Comparison of ENCODE assay signal across 8 cellular contexts in the genomic region with DNA sequence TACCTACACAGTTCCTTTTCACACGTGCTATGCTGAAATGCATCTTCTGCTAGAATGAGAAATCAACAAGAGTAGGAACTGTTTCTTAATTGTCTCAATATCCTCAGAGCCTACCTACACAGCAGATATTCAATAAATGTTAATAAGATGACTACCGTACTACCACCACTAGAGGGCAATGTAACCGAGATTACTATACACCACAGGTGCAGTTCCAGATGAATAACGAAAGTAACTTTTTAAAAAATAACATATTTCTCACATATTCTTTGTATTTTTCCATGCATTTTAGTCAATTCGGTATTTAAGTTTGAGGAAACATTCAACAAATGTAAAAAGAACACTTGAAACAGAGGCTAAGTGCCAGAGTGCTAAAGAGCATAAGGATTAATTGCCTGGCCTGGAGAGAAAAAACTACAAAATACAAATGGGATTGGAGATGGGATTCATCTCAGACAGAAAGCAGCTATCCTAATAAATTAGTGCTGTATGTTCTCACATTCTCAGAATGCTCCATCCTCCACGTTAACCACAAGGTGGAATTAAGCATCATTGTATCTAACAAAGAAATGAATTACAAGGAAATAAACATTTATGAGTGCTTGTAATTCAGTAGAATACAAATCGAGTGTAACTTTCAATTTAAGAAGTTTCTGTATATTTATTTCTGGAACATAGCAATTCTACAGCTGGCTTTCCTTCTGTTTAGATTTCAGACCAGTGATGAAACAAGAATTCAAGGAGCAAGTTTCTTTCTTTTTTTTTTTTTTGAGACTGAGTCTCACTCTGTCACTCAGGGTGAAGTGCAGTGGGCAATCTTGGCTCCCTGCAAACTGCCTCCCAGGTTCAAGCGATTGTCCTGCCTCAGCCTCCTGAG.
DNase-seq lines count a peak whose midpoint lies in the region; ATAC-seq and TF ChIP-seq lines count a peak whose summit lies in the region.

No MANE protein-coding gene starts in this region.

- H3K36me3 Mint-ChIP-seq in T-helper 2 cell treated with Interferon-gamma antibody and Interleukin-4, amounts not matched to agents 5 μg/mL and 100 μg/mL, for 36 hours (ENCODE audit: low read depth) = no peaks in the 10 kb centered on the region

- DNase-seq in AG10803 (ENCODE audit: low read depth) (peak; percentile 61), NCI-H1417 (lab: John Stamatoyannopoulos, UW) (peak in 2 of 3 experiments; percentile 49 to 71), foreskin fibroblast (peak; percentile 31 to 78), pons (ENCODE audit: low spot score) (peak; percentile 73)
- DNase-seq in T-helper 2 cell treated with Interferon-gamma antibody and Interleukin-4, amounts not matched to agents 5 μg/mL and 100 μg/mL, for 36 hours (ENCODE audit: low spot score) = no peak

- H3K4me3 ChIP-seq in AG10803 (ENCODE audit: low read length) (no peak overlapping the region), foreskin fibroblast (ENCODE audit: low read depth in 1 of 2, low read length in 2 of 2) (peak overlapping the region in 1 of 2 donors; percentile 6)

- H3K4me1 Mint-ChIP-seq in T-helper 2 cell treated with Interferon-gamma antibody and Interleukin-4, amounts not matched to agents 5 μg/mL and 100 μg/mL, for 36 hours (ENCODE audit: low read depth) = peaks cover 5% of the 10 kb centered on the region

- H3K9me3 Mint-ChIP-seq in T-helper 2 cell treated with Interferon-gamma antibody and Interleukin-4, amounts not matched to agents 5 μg/mL and 100 μg/mL, for 36 hours = no peaks in the 10 kb centered on the region

- ATAC-seq in GM18498 (IDR thresholded peaks at IDR 0.05; ENCODE audit: unreplicated experiment) = peak; percentile 92
- ATAC-seq in HG02763 (IDR thresholded peaks at IDR 0.05; ENCODE audit: unreplicated experiment) = peak; percentile 93
- ATAC-seq in HG03457 (IDR thresholded peaks at IDR 0.05; ENCODE audit: unreplicated experiment) = no peak

- peaks cover 33% of the 10 kb centered on the region for H3K27me3 Mint-ChIP-seq in T-helper 2 cell treated with Interferon-gamma antibody and Interleukin-4, amounts not matched to agents 5 μg/mL and 100 μg/mL, for 36 hours (ENCODE audit: low read depth)

- peak overlapping the region; percentile 42 for H3K27ac Mint-ChIP-seq in T-helper 2 cell treated with Interferon-gamma antibody and Interleukin-4, amounts not matched to agents 5 μg/mL and 100 μg/mL, for 36 hours

- peak overlapping the region; percentile 48 for H3K4me3 Mint-ChIP-seq in T-helper 2 cell treated with Interferon-gamma antibody and Interleukin-4, amounts not matched to agents 5 μg/mL and 100 μg/mL, for 36 hours

- peak; percentile 63 for TF ChIP-seq CTCF in AG10803 (conservative IDR thresholded peaks at IDR 0.05; ENCODE audit: low read length)
- TF ChIP-seq CTCF in foreskin fibroblast (IDR thresholded peaks at IDR 0.05; ENCODE audit: low read depth, low read length) = peak; percentile 45
